Comparison of ENCODE assay signal across 20 cellular contexts in genomic region chr3:42541079-42541478, GRCh38. TPM values are rescaled to one million over a fixed set of nuclear protein-coding genes. Genes with fewer than 3 reads are reported as not detected.
"Had no signal": no experiment of that assay in that cellular context is flagged by ENCODE, and none has a peak within 500 bp of the region (broad histone marks: within the 10 kb centered on the region; RNA-seq: fewer than 3 reads in every experiment).

No MANE protein-coding gene starts in this region.

- H3K4me1 Mint-ChIP-seq: immature natural killer cell had no signal

- ATAC-seq: activated naive CD4-positive, alpha-beta T cell treated with anti-CD3 and anti-CD28 coated beads, Interleukin-2, amount 50 U/mL, for 72 hours; esophagus mucosa; left lobe of liver; stimulated activated naive CD8-positive, alpha-beta T cell treated with anti-CD3 and anti-CD28 coated beads, Interleukin-15, Interleukin-2, amounts not matched to agents 100 U/mL and 50 U/mL, for 24 hours; upper lobe of right lung had no signal

- H3K36me3 ChIP-seq: brain microvascular endothelial cell, upper lobe of right lung had no signal

- H3K9me3 ChIP-seq: upper lobe of right lung had no signal

- H3K9me3 Mint-ChIP-seq: activated naive CD4-positive, alpha-beta T cell treated with anti-CD3 and anti-CD28 coated beads, Interleukin-2, amount 50 U/mL, for 72 hours; immature natural killer cell; memory B cell had no signal

- DNase-seq: activated CD4-positive, alpha-beta T cell treated with anti-CD3 and anti-CD28 coated beads for 48 hours; activated T-cell treated with anti-CD3 and anti-CD28 coated beads, Interleukin-2, amount 50 U/mL, for 1 hour; aorta; brain microvascular endothelial cell; central memory CD4-positive, alpha-beta T cell; dermis blood vessel endothelial cell; effector memory CD4-positive, alpha-beta T cell; foreskin melanocyte; immature natural killer cell; occipital lobe; stimulated activated CD4-positive, alpha-beta T cell treated with anti-CD3 and anti-CD28 coated beads, Interleukin-4, amount 100 ng/mL, for 24 hours; stimulated activated naive CD8-positive, alpha-beta T cell treated with anti-CD3 and anti-CD28 coated beads, Interleukin-15, Interleukin-2, amounts not matched to agents 100 U/mL and 50 U/mL, for 24 hours; T-helper 9 cell; upper lobe of right lung had no signal

- H3K36me3 Mint-ChIP-seq: activated naive CD4-positive, alpha-beta T cell treated with anti-CD3 and anti-CD28 coated beads, Interleukin-2, amount 50 U/mL, for 72 hours; immature natural killer cell; memory B cell had no signal

- H3K27ac ChIP-seq: brain microvascular endothelial cell, hepatocyte had no signal

- H3K27ac Mint-ChIP-seq: activated naive CD4-positive, alpha-beta T cell treated with anti-CD3 and anti-CD28 coated beads, Interleukin-2, amount 50 U/mL, for 72 hours; immature natural killer cell; memory B cell had no signal

- H3K4me3 ChIP-seq: hepatocyte, upper lobe of right lung had no signal

- H3K4me3 Mint-ChIP-seq: immature natural killer cell, memory B cell had no signal

RNA-seq across cellular contexts. Expression of gene VIPR1, which starts 38.6 kb away (rescaled TPM):
- total RNA-seq: myocyte had no signal
